In the genomic region with DNA sequence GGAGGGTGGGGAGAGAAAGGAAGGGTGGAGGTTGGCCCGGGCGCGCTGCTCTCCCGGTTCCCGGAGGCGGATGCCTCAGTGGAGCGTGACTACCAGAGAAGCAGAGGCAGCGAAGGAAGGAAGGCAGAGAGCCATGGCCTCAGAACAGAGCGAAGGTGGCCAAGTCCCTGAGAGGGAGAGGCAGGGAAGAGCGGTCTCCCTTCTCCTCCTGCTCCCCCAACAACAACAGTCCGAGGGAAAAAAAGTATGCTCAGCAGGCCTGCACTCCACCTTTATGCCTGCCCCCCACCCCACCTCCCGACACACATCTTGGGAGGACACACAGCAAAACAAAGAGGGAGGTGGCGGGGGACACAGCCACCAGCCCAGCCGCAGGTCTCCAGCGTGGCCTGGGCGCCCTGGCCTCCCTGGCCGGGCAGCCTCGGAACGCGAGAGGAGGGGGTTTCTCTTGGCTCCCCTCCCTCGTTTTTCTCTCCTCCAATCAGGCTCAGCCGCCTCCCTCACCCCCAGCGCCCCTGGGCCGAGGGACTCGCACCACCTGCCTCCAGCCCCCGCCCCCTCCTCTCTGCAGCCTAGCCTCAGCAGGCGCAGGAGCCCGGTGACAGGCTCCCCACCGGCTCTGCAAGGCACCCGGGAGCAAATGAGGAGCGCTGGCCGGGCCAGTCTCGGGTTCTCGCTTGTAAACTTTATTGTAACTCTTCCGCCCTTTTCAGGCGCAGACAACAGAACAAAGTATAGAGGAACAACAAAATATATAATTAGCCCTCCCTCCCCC, we compare ENCODE assay signal across 10 cellular contexts. TPM values are rescaled to one million over a fixed set of nuclear protein-coding genes. Genes with fewer than 3 reads are reported as not detected.
DNase-seq lines count a peak whose midpoint lies in the region; ATAC-seq, FAIRE-seq and TF ChIP-seq lines count a peak whose summit lies in the region.
"Had no signal": no experiment of that assay in that cellular context is flagged by ENCODE, and none has a peak within 500 bp of the region (broad histone marks: within the 10 kb centered on the region; RNA-seq: fewer than 3 reads in every experiment).

No MANE protein-coding gene starts in this region.

- H3K4me3 Mint-ChIP-seq in chondrocyte (ENCODE audit: unreplicated experiment), result no peak overlapping the region

- peak overlapping the region; percentile 98 for H3K9ac ChIP-seq in skeletal muscle satellite cell (ENCODE audit: low read depth, low read length)

- peaks cover 31% of the 10 kb centered on the region for H3K27me3 ChIP-seq in skeletal muscle satellite cell (ENCODE audit: control insufficient read depth, insufficient read depth, low read length)

- H3K4me1 ChIP-seq in skeletal muscle satellite cell (ENCODE audit: control insufficient read depth, insufficient read depth, low read length), result peaks cover 25% of the 10 kb centered on the region

- DNase-seq in GM18507 (ENCODE audit: extremely low spot score, insufficient read length, low read depth) (no peak), NCI-H2107 (lab: John Stamatoyannopoulos, UW) (peak; percentile 80), chondrocyte (ENCODE audit: low spot score) (no peak)
- no peak for DNase-seq in stimulated activated CD8-positive, alpha-beta memory T cell treated with anti-CD3 and anti-CD28 coated beads, Interleukin-4, amount 100 ng/mL, for 48 hours

- H3K36me3 ChIP-seq in skeletal muscle satellite cell (ENCODE audit: insufficient read depth, low read length), result no peaks in the 10 kb centered on the region

- H3K27me3 Mint-ChIP-seq in chondrocyte (ENCODE audit: low read depth), result peaks cover 81% of the 10 kb centered on the region

- H3K9me3 ChIP-seq in skeletal muscle satellite cell (replicated peaks; ENCODE audit: low read length), result no peaks in the 10 kb centered on the region

- peak; percentile 5 for FAIRE-seq in GM18507 (lab: Jason Lieb, UNC)

- H3K4me1 Mint-ChIP-seq in chondrocyte (ENCODE audit: low read depth), result peaks cover 9% of the 10 kb centered on the region

- peak overlapping the region; percentile 99 for H3K4me2 ChIP-seq in skeletal muscle satellite cell (ENCODE audit: low read length)

- ATAC-seq in HG03469 (IDR thresholded peaks at IDR 0.05; ENCODE audit: unreplicated experiment) (no peak), GM19467 (IDR thresholded peaks at IDR 0.05; ENCODE audit: unreplicated experiment) (no peak), HG02885 (IDR thresholded peaks at IDR 0.05; ENCODE audit: poor library complexity, unreplicated experiment) (no peak)

- no peak for TF ChIP-seq CTCF in chondrocyte (IDR thresholded peaks at IDR 0.05)

- peak overlapping the region; percentile 22 for H3K27ac Mint-ChIP-seq in chondrocyte (ENCODE audit: unreplicated experiment)

- peaks cover 7% of the 10 kb centered on the region for H3K36me3 Mint-ChIP-seq in chondrocyte (ENCODE audit: low read depth)

- no peaks in the 10 kb centered on the region for H3K9me3 Mint-ChIP-seq in chondrocyte (ENCODE audit: low read depth)

- peak overlapping the region; percentile 95 for H3K4me3 ChIP-seq in skeletal muscle satellite cell (ENCODE audit: low read length)

RNA-seq across cellular contexts. Expression of gene HOXB7, which starts 1.1 kb away (rescaled TPM):
- total RNA-seq in chondrocyte, result not detected in 3 replicates
- 1.5 and 4.1 TPM in 2 replicates for total RNA-seq in skeletal muscle satellite cell (2012; rRNA removed)

RNA-seq across cellular contexts. Expression of gene HOXB8, which starts 3.2 kb away (rescaled TPM):
- total RNA-seq in chondrocyte, result not detected in 3 replicates
- not detected in 2 replicates for total RNA-seq in skeletal muscle satellite cell (2012; rRNA removed)
- total RNA-seq: lung microvascular endothelial cell; T-helper 1 cell treated with Interleukin-12 subunit alpha and Interleukin-12 subunit beta and Interleukin-4 antibody, amounts not matched to agents 30 ng/mL and 1 ng/mL, for 36 hours had no signal

RNA-seq across cellular contexts. Expression of gene HOXB6, which starts 7.1 kb away (rescaled TPM):
- not detected in 3 replicates for total RNA-seq in chondrocyte
- total RNA-seq in skeletal muscle satellite cell (2012; rRNA removed), result 5.5 and 6.6 TPM in 2 replicates

RNA-seq across cellular contexts. Expression of gene HOXB9, which starts 14.3 kb away (rescaled TPM):
- total RNA-seq in chondrocyte, result 0.20 TPM in 1 of 3 replicates, not detected in the others
- total RNA-seq in skeletal muscle satellite cell (2012; rRNA removed), result 0.25 TPM in 1 of 2 replicates, not detected in the other
- total RNA-seq: lung microvascular endothelial cell had no signal

RNA-seq across cellular contexts. Expression of gene HOXB5, which starts 18.3 kb away (rescaled TPM):
- not detected in 3 replicates for total RNA-seq in chondrocyte
- under 0.01 TPM in 2 replicates for total RNA-seq in skeletal muscle satellite cell (2012; rRNA removed)
- total RNA-seq: lung microvascular endothelial cell had no signal
